10 cellular contexts compared by ENCODE assay signal in the genomic region with DNA sequence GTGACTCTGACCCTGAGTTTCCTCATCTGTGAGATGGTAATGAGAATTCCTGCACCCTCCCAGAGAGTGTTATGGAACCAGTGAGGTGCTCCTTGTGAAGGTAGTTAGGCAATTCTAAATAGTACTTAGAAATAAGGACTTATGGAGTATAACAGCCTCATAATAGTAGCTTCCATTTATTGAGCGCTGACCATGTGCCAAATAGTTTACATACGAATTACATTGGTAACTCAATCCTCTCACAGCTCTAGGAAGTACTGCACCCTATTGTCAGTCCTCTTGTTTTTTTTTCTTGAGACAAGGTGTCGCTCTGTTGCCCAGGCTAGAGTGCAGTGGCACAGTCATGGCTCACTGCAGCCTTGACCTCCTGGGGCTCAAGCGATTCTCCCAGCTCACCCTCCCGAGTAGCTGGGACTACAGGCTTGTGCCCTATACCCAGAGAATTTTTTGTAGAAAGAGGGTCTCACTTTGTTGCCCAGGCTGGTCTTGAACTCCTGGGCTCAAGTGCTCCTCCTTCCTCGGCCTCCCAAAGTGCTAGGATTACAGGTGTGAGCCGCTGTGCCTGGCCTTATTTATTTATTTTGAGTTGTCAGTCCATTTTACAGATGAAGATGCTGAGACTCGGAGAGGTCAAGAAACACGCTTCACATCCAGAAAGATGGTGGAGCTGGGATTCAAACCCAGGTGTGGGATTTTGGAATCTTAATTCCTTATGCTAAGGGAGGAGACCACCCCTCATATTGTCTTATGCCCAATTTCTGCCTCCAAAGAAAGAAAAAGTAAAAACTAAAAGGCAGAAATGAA. TPM values are rescaled to one million over a fixed set of nuclear protein-coding genes. Genes with fewer than 3 reads are reported as not detected.
DNase-seq lines count a peak whose midpoint lies in the region; ATAC-seq, FAIRE-seq and TF ChIP-seq lines count a peak whose summit lies in the region.
"Had no signal": no experiment of that assay in that cellular context is flagged by ENCODE, and none has a peak within 500 bp of the region (broad histone marks: within the 10 kb centered on the region; RNA-seq: fewer than 3 reads in every experiment).

No MANE protein-coding gene starts in this region.

- TF ChIP-seq RAD21 in Ishikawa (IDR thresholded peaks at IDR 0.05; ENCODE audit: low read depth): peak; percentile 33; the same call in 1 of the 2 replicates

- peaks cover 7 to 9% of the 10 kb centered on the region in 2 donors for H3K4me1 ChIP-seq in kidney (ENCODE audit: control insufficient read depth in 1 of 2, insufficient read depth in 1 of 2, low read depth in 1 of 2, low read length in 2 of 2)
- H3K4me1 ChIP-seq in thyroid gland: peaks cover 25 to 53% of the 10 kb centered on the region in 2 donors

- intact Hi-C loops in kidney (cut with DNase I): no loop called here
- intact Hi-C loops in thyroid gland (cut with DNase I): no loop called here

- TF ChIP-seq POLR2A in thyroid gland (IDR thresholded peaks at IDR 0.05): peak in 1 of 2 donors; percentile 55

- H3K9me3 ChIP-seq in kidney (ENCODE audit: control insufficient read depth in 1 of 2, low read length in 2 of 2): no peaks in the 10 kb centered on the region
- H3K9me3 ChIP-seq in thyroid gland: no peaks in the 10 kb centered on the region

- no peak overlapping the region for H3K9ac ChIP-seq in kidney (ENCODE audit: low read length in 2 of 2)

- TF ChIP-seq CTCF in RWPE1 (conservative IDR thresholded peaks at IDR 0.05; ENCODE audit: low read depth): no peak
- no peak for TF ChIP-seq CTCF in kidney (IDR thresholded peaks at IDR 0.05; ENCODE audit: borderline replicate concordance, extremely low read depth, insufficient read depth)
- TF ChIP-seq CTCF in thyroid gland (IDR thresholded peaks at IDR 0.05): no peak

- no peaks in the 10 kb centered on the region for H3K27me3 ChIP-seq in thyroid gland

- no peak for FAIRE-seq in kidney (lab: Jason Lieb, UNC)

- POLR2A ChIA-PET in RWPE1 (lab: Yijun Ruan, JAX; ENCODE audit: low non-redundant PET): interaction anchor here (0.8 to 2.6 kb wide), 6 partner anchors 11 to 35 kb away, joined by 3 to 11 read pairs (median 6); no protein-coding TSS in a partner anchor

- peak; percentile 74; the same call in 1 of the 2 replicates for TF ChIP-seq EP300 in Ishikawa (IDR thresholded peaks at IDR 0.05; ENCODE audit: borderline replicate concordance)

- H3K27ac ChIP-seq in RWPE1 (peak overlapping the region; percentile 100), kidney (ENCODE audit: low read depth in 2 of 2, low read length in 2 of 2) (peak overlapping the region in 1 of 2 donors; percentile 33), thyroid gland (peak overlapping the region; percentile 92 to 98 (median 95))

- CTCF ChIA-PET in RWPE1 (lab: Yijun Ruan, JAX): interaction anchor here (0.5 to 2.8 kb wide), 4 partner anchors 35 to 331 kb away, joined by 3 to 13 read pairs (median 10); no protein-coding TSS in a partner anchor

- H3K4me3 ChIP-seq in kidney (ENCODE audit: low read length in 2 of 2) (peak overlapping the region in 1 of 2 donors; percentile 56), thyroid gland (replicated peaks in 1 of 3) (no peak overlapping the region)

- DNase-seq in RWPE1 (ENCODE audit: low spot score) (no peak), kidney (peak; percentile 12), thyroid gland (peak; percentile 85 to 87), NCI-H524 treated with DMSO at 0.1 percent for 48 hours (lab: John Stamatoyannopoulos, UW) (no peak), GM19240 (ENCODE audit: insufficient read length, low spot score) (no peak)
- DNase-seq: stimulated activated CD8-positive, alpha-beta memory T cell treated with anti-CD3 and anti-CD28 coated beads, Interleukin-4, amount 100 ng/mL, for 48 hours had no signal

- H3K36me3 ChIP-seq in kidney (ENCODE audit: control insufficient read depth in 1 of 2, insufficient read depth in 2 of 2, low read length in 2 of 2) (no peaks in the 10 kb centered on the region), thyroid gland (no peaks in the 10 kb centered on the region)

- ATAC-seq in HG03565 (IDR thresholded peaks at IDR 0.05; ENCODE audit: unreplicated experiment): no peak

- WGBS in thyroid gland, 2 donors: 46 to 61% methylated on average over 9 of the region's 9 CpGs

TF ChIP-seq in Ishikawa, 13 proteins besides CTCF, POLR2A, EP300 and RAD21:
- TF ChIP-seq CEBPB (IDR thresholded peaks at IDR 0.05) (peak; percentile 72; the same call in 1 of the 2 replicates), CREB1 (IDR thresholded peaks at IDR 0.05; ENCODE audit: low read depth) (no peak), YY1 (IDR thresholded peaks at IDR 0.05; ENCODE audit: low read depth) (no peak), TEAD4 (IDR thresholded peaks at IDR 0.05) (no peak; the same call in 1 of the 2 replicates), ZBTB7A (IDR thresholded peaks at IDR 0.05; ENCODE audit: low read depth) (no peak), TCF12 (IDR thresholded peaks at IDR 0.05; ENCODE audit: low read depth) (peak; percentile 87), FOXM1 (IDR thresholded peaks at IDR 0.05; ENCODE audit: borderline replicate concordance, low read depth) (peak; percentile 56; the same call in 1 of the 2 replicates), TAF1 (IDR thresholded peaks at IDR 0.05; ENCODE audit: low read depth) (no peak), NFIC (IDR thresholded peaks at IDR 0.05) (peak; percentile 72), EGR1 (IDR thresholded peaks at IDR 0.05) (no peak)
- TF ChIP-seq, protein P1, sequence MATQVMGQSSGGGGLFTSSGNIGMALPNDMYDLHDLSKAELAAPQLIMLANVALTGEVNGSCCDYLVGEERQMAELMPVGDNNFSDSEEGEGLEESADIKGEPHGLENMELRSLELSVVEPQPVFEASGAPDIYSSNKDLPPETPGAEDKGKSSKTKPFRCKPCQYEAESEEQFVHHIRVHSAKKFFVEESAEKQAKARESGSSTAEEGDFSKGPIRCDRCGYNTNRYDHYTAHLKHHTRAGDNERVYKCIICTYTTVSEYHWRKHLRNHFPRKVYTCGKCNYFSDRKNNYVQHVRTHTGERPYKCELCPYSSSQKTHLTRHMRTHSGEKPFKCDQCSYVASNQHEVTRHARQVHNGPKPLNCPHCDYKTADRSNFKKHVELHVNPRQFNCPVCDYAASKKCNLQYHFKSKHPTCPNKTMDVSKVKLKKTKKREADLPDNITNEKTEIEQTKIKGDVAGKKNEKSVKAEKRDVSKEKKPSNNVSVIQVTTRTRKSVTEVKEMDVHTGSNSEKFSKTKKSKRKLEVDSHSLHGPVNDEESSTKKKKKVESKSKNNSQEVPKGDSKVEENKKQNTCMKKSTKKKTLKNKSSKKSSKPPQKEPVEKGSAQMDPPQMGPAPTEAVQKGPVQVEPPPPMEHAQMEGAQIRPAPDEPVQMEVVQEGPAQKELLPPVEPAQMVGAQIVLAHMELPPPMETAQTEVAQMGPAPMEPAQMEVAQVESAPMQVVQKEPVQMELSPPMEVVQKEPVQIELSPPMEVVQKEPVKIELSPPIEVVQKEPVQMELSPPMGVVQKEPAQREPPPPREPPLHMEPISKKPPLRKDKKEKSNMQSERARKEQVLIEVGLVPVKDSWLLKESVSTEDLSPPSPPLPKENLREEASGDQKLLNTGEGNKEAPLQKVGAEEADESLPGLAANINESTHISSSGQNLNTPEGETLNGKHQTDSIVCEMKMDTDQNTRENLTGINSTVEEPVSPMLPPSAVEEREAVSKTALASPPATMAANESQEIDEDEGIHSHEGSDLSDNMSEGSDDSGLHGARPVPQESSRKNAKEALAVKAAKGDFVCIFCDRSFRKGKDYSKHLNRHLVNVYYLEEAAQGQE (IDR thresholded peaks at IDR 0.05; ENCODE audit: low read depth): no peak
- TF ChIP-seq, protein P2, sequence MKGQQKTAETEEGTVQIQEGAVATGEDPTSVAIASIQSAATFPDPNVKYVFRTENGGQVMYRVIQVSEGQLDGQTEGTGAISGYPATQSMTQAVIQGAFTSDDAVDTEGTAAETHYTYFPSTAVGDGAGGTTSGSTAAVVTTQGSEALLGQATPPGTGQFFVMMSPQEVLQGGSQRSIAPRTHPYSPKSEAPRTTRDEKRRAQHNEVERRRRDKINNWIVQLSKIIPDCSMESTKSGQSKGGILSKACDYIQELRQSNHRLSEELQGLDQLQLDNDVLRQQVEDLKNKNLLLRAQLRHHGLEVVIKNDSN (IDR thresholded peaks at IDR 0.05): 0 out of 2 replicates have a peak, but pooled peaks have one; percentile 8
- TF ChIP-seq, protein P3, sequence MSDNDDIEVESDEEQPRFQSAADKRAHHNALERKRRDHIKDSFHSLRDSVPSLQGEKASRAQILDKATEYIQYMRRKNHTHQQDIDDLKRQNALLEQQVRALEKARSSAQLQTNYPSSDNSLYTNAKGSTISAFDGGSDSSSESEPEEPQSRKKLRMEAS (IDR thresholded peaks at IDR 0.05): peak; percentile 32; the same call in 1 of the 2 replicates

RNA-seq across cellular contexts. Expression of a gene that starts 2.9 kb away (rescaled TPM):
- total RNA-seq in kidney (0.31 TPM), thyroid gland (10 to 100 TPM in 2 of 4 donors, 1 to 10 TPM in 2; 5.4 to 24.7 (median 16.2) TPM)
- 2.2 TPM for polyA plus RNA-seq in kidney (ENCODE audit: insufficient read depth, low read depth, low replicate concordance)
- total RNA-seq: G401, H4 had no signal

RNA-seq across cellular contexts. Expression of a gene that starts 55.2 kb away (rescaled TPM):
- total RNA-seq in kidney (743 TPM), thyroid gland (100 to 1,000 TPM; 234 to 334 (median 274) TPM)
- 545 TPM for polyA plus RNA-seq in kidney (ENCODE audit: insufficient read depth, low read depth, low replicate concordance)

Comparison
In these comparisons a context has a peak if more than half of its experiments do, and no peak if none do; other contexts are left out.
1. DNase-seq: peak in kidney (single experiment) and thyroid gland (2 of 2); none in RWPE1 (single experiment), NCI-H524 treated with DMSO at 0.1 percent for 48 hours (single experiment) and GM19240 (single experiment).